In the genomic region with DNA sequence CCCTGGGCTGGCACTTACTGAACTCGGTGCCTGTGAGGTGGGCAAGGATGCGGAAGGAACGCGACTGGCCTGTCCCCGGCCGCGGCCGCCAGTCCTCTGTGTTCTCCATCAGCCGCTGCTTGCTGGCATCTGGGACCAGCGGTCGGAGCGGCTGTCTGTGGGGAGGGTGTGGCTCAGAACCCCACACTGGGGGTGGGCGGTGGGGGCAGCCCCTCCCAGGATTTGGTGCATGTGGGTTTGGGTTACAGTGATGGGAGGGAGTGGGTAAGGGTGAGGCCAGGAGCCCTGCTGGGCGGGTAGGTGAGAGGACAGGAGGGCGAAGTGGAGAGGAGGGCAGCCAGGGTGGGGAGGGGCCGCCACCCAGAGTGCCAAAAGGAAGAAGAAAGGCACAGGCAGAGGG, we compare ENCODE assay signal across 1 cellular context.
TF ChIP-seq lines count a peak whose summit lies in the region.

No MANE protein-coding gene starts in this region.

TF ChIP-seq in IMR-90, 13 proteins besides CTCF, POLR2A, EP300 and RAD21:
- no peak for TF ChIP-seq MXI1 (IDR thresholded peaks at IDR 0.05; ENCODE audit: borderline replicate concordance, low read depth, low read length)
- TF ChIP-seq RCOR1 (IDR thresholded peaks at IDR 0.05; ENCODE audit: insufficient replicate concordance, low read length): no peak
- TF ChIP-seq MAFK (IDR thresholded peaks at IDR 0.05; ENCODE audit: low read depth, low read length): no peak
- no peak for TF ChIP-seq MAZ (IDR thresholded peaks at IDR 0.05; ENCODE audit: borderline replicate concordance, low read depth, low read length)
- no peak for TF ChIP-seq RFX5 (IDR thresholded peaks at IDR 0.05; ENCODE audit: low read depth, low read length)
- TF ChIP-seq BHLHE40 (IDR thresholded peaks at IDR 0.05; ENCODE audit: low read depth, low read length): no peak
- TF ChIP-seq, protein P1, sequence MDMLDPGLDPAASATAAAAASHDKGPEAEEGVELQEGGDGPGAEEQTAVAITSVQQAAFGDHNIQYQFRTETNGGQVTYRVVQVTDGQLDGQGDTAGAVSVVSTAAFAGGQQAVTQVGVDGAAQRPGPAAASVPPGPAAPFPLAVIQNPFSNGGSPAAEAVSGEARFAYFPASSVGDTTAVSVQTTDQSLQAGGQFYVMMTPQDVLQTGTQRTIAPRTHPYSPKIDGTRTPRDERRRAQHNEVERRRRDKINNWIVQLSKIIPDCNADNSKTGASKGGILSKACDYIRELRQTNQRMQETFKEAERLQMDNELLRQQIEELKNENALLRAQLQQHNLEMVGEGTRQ (IDR thresholded peaks at IDR 0.05; ENCODE audit: low read depth, low read length): no peak
- TF ChIP-seq, protein P2, sequence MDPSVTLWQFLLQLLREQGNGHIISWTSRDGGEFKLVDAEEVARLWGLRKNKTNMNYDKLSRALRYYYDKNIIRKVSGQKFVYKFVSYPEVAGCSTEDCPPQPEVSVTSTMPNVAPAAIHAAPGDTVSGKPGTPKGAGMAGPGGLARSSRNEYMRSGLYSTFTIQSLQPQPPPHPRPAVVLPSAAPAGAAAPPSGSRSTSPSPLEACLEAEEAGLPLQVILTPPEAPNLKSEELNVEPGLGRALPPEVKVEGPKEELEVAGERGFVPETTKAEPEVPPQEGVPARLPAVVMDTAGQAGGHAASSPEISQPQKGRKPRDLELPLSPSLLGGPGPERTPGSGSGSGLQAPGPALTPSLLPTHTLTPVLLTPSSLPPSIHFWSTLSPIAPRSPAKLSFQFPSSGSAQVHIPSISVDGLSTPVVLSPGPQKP (IDR thresholded peaks at IDR 0.05; ENCODE audit: borderline replicate concordance, low read depth, low read length): no peak
- no peak for TF ChIP-seq CHD1 (IDR thresholded peaks at IDR 0.05; ENCODE audit: low read depth, low read length)
- TF ChIP-seq CEBPB (IDR thresholded peaks at IDR 0.05; ENCODE audit: low read depth, low read length): no peak
- no peak for TF ChIP-seq FOS (IDR thresholded peaks at IDR 0.05; ENCODE audit: low read depth, low read length)
- TF ChIP-seq SMC3 (IDR thresholded peaks at IDR 0.05; ENCODE audit: low read depth, low read length): no peak
- TF ChIP-seq NFE2L2 (IDR thresholded peaks at IDR 0.05; ENCODE audit: low read depth, low read length): no peak
